In genomic region chr19:52898101-52898500, GRCh38 we compare ENCODE assay signal across 8 cellular contexts. TPM values are rescaled to one million over a fixed set of nuclear protein-coding genes. Genes with fewer than 3 reads are reported as not detected.
DNase-seq lines count a peak whose midpoint lies in the region; ATAC-seq and TF ChIP-seq lines count a peak whose summit lies in the region.

No MANE protein-coding gene starts in this region.

- no peaks in the 10 kb centered on the region for H3K27me3 Mint-ChIP-seq in stimulated activated naive CD8-positive, alpha-beta T cell treated with anti-CD3 and anti-CD28 coated beads, Interleukin-15, Interleukin-2, amounts not matched to agents 100 ng/mL and 50 ng/mL, for 24 hours
- no peaks in the 10 kb centered on the region for H3K27me3 Mint-ChIP-seq in naive B cell

- no peaks in the 10 kb centered on the region for H3K27me3 ChIP-seq in dorsolateral prefrontal cortex

- peak overlapping the region; percentile 85 for H3K4me3 Mint-ChIP-seq in stimulated activated naive CD8-positive, alpha-beta T cell treated with anti-CD3 and anti-CD28 coated beads, Interleukin-15, Interleukin-2, amounts not matched to agents 100 ng/mL and 50 ng/mL, for 24 hours
- peak overlapping the region; percentile 88 to 98 (median 96) for H3K4me3 Mint-ChIP-seq in naive B cell

- H3K27ac ChIP-seq in dorsolateral prefrontal cortex: peak overlapping the region in 57 of 59 donors; percentile 8 to 91 (median 78)

- no peak for ATAC-seq in stimulated activated naive CD8-positive, alpha-beta T cell treated with anti-CD3 and anti-CD28 coated beads, Interleukin-15, Interleukin-2, amounts not matched to agents 100 U/mL and 50 U/mL, for 24 hours
- ATAC-seq in naive B cell (ENCODE audit: low read depth in 2 of 2) (no peak), HG02852 (IDR thresholded peaks at IDR 0.05; ENCODE audit: unreplicated experiment) (no peak), HG02798 (IDR thresholded peaks at IDR 0.05; ENCODE audit: poor library complexity, unreplicated experiment) (no peak)

- TF ChIP-seq CTCF in dorsolateral prefrontal cortex (IDR thresholded peaks at IDR 0.05 in 54 of 56, conservative IDR thresholded peaks at IDR 0.05 in 2 of 56; ENCODE audit: low read depth in 1 of 56, partially characterized antibody in 56 of 56): no peak

- H3K27ac Mint-ChIP-seq in stimulated activated naive CD8-positive, alpha-beta T cell treated with anti-CD3 and anti-CD28 coated beads, Interleukin-15, Interleukin-2, amounts not matched to agents 100 ng/mL and 50 ng/mL, for 24 hours: no peak overlapping the region
- H3K27ac Mint-ChIP-seq in naive B cell: peak overlapping the region in 3 of 6 donors; percentile 58 to 97 (median 69)

- DNase-seq in stimulated activated naive CD8-positive, alpha-beta T cell treated with anti-CD3 and anti-CD28 coated beads, Interleukin-15, Interleukin-2, amounts not matched to agents 100 U/mL and 50 U/mL, for 24 hours: no peak
- DNase-seq in dorsolateral prefrontal cortex: peak in 1 of 10 donors; percentile 44
- DNase-seq in naive B cell: no peak
- no peak for DNase-seq in NCI-H345 treated with DMSO at 0.1 percent for 48 hours (lab: John Stamatoyannopoulos, UW; ENCODE audit: unreplicated experiment)
- DNase-seq in DMS79 treated with DMSO at 0.1 percent for 48 hours (lab: John Stamatoyannopoulos, UW): no peak

- intact Hi-C loops in dorsolateral prefrontal cortex (cut with DNase I): loop anchor here in 1 of 2 donors (5.0 kb wide), 3 partner anchors 44 to 94 kb away; partner anchors contain the start of gene ZNF816

- peaks cover 13% of the 10 kb centered on the region for H3K9me3 Mint-ChIP-seq in stimulated activated naive CD8-positive, alpha-beta T cell treated with anti-CD3 and anti-CD28 coated beads, Interleukin-15, Interleukin-2, amounts not matched to agents 100 ng/mL and 50 ng/mL, for 24 hours
- H3K9me3 Mint-ChIP-seq in naive B cell: no peaks in the 10 kb centered on the region

- peak overlapping the region; percentile 67 to 97 (median 86) for H3K4me3 ChIP-seq in dorsolateral prefrontal cortex

- peaks cover 12% of the 10 kb centered on the region for H3K4me1 Mint-ChIP-seq in stimulated activated naive CD8-positive, alpha-beta T cell treated with anti-CD3 and anti-CD28 coated beads, Interleukin-15, Interleukin-2, amounts not matched to agents 100 ng/mL and 50 ng/mL, for 24 hours (ENCODE audit: low read depth)
- H3K4me1 Mint-ChIP-seq in naive B cell: peaks cover 14 to 34% (median 31%) of the 10 kb centered on the region in 3 donors

- peaks cover 17% of the 10 kb centered on the region for H3K36me3 Mint-ChIP-seq in stimulated activated naive CD8-positive, alpha-beta T cell treated with anti-CD3 and anti-CD28 coated beads, Interleukin-15, Interleukin-2, amounts not matched to agents 100 ng/mL and 50 ng/mL, for 24 hours (ENCODE audit: low read depth)
- peaks cover 2 to 6% of the 10 kb centered on the region in 2 donors for H3K36me3 Mint-ChIP-seq in naive B cell

RNA-seq across cellular contexts. Expression of gene ZNF320, which starts 0.7 kb away (rescaled TPM):
- total RNA-seq in dorsolateral prefrontal cortex: 10 to 100 TPM; 13.8 to 49.1 (median 23.7) TPM
- polyA plus RNA-seq in naive B cell (ENCODE audit: low read depth in 6 of 6): 10 to 100 TPM in 2 of 6 donors, 1 to 10 TPM in 3, not detected in 1; 4.6 to 11.7 (median 7.3) TPM

RNA-seq across cellular contexts. Expression of gene ZNF888, which starts 25.1 kb away (rescaled TPM):
- total RNA-seq in dorsolateral prefrontal cortex: 1 to 10 TPM in 118 of 120 experiments, under 1 TPM in 2; 0.81 to 5.4 (median 2.0) TPM
- polyA plus RNA-seq in naive B cell (ENCODE audit: low read depth in 6 of 6): 1 to 10 TPM in 5 of 6 donors, not detected in 1; 1.7 to 5.2 (median 4.1) TPM

RNA-seq across cellular contexts. Expression of gene ZNF468, which starts 40.7 kb away (rescaled TPM):
- 10 to 100 TPM in 97 of 120 experiments, 1 to 10 TPM in 23; 4.1 to 23.8 (median 12.8) TPM for total RNA-seq in dorsolateral prefrontal cortex
- 10 to 100 TPM; 22.0 to 44.5 (median 30.3) TPM for polyA plus RNA-seq in naive B cell (ENCODE audit: low read depth in 6 of 6)
